In the genomic region with DNA sequence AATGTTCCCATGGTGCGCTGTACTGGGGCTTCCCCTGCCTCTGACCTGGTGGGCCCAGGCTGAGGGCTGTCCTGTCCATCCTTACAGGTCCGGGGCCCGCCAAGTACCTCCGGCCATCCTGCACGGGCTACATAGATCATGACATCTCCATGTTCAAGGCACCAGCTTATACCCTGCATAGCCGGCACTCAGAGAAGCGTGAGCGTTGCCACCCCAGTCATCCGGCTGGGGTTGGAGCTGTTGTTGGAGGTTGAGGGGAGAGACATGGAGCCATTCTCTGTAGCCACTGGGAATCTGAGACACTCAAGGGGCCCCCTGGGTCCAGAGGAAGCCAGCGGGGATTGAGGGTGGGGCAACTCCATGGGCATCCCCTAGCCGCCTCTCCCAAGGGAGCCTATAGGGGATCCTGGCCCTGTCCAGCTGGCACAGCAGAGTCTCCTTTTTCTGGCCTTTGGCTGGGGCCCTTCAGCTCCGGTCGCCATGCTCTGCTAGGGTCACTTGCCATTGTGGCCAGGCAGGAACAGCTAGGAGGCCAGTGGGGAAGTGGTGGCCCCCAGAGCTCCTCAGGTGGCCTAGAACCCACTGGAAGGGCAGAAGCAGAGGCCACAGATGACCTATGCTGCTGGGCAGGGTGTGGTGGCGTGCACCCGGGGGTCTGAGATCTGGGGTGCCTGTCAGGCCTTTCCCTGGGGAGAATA, we compare ENCODE assay signal across 29 cellular contexts. TPM values are rescaled to one million over a fixed set of nuclear protein-coding genes. Genes with fewer than 3 reads are reported as not detected.
DNase-seq lines count a peak whose midpoint lies in the region; ATAC-seq, FAIRE-seq and TF ChIP-seq lines count a peak whose summit lies in the region.
"Had no signal": no experiment of that assay in that cellular context is flagged by ENCODE, and none has a peak within 500 bp of the region (broad histone marks: within the 10 kb centered on the region; RNA-seq: fewer than 3 reads in every experiment).

No MANE protein-coding gene starts in this region.

- H3F3A ChIP-seq in neural progenitor cell (ENCODE audit: low read depth): no peaks in the 10 kb centered on the region

- H3K4me1 Mint-ChIP-seq in dendritic cell treated with granulocyte-macrophage colony-stimulating factor and Interleukin-4, amounts not matched to agents 40 ng/mL and 50 ng/mL, for 4 days (ENCODE audit: low read depth): peaks cover 17% of the 10 kb centered on the region
- peaks cover 27% of the 10 kb centered on the region for H3K4me1 Mint-ChIP-seq in neural progenitor cell

- TF ChIP-seq CTCF in left ventricle myocardium inferior (IDR thresholded peaks at IDR 0.05; ENCODE audit: borderline replicate concordance) (no peak), neural progenitor cell (IDR thresholded peaks at IDR 0.05) (no peak), upper lobe of right lung (IDR thresholded peaks at IDR 0.05) (no peak)

- H3K4me2 ChIP-seq in neural progenitor cell: no peak overlapping the region
- H3K4me2 ChIP-seq: hepatocyte had no signal

- H3K4me3 ChIP-seq in left ventricle myocardium inferior (no peak overlapping the region), neural progenitor cell (no peak overlapping the region), upper lobe of right lung (no peak overlapping the region)
- H3K4me3 ChIP-seq: hepatocyte, skin epidermis, testis, vagina had no signal

- H3K27ac ChIP-seq in left ventricle myocardium inferior (replicated peaks) (no peak overlapping the region), neural progenitor cell (no peak overlapping the region), upper lobe of right lung (no peak overlapping the region)
- H3K27ac ChIP-seq: testis, vagina had no signal

- DNase-seq in left ventricle myocardium superior: peak; percentile 27
- DNase-seq in left ventricle myocardium inferior: no peak
- DNase-seq in neural progenitor cell (ENCODE audit: low spot score): no peak
- DNase-seq in upper lobe of right lung: peak; percentile 49
- DNase-seq in NCI-H526 treated with DMSO at 0.1 percent for 48 hours (lab: John Stamatoyannopoulos, UW): no peak
- DNase-seq in HTR-8/SVneo (ENCODE audit: insufficient read length, low spot score): no peak
- DNase-seq in superior temporal gyrus (ENCODE audit: extremely low spot score): no peak
- DNase-seq: activated CD8-positive, alpha-beta T cell treated with anti-CD3 and anti-CD28 coated beads, Interleukin-2, amount 10 ng/mL, durations not matched to agents 7 days and 5 days; activated naive CD8-positive, alpha-beta T cell treated with anti-CD3 and anti-CD28 coated beads for 36 hours; anterior cingulate cortex; DMS153; effector CD4-positive, alpha-beta T cell; GOT3; NCI-H146; NCI-H345; occipital lobe; SIG-M5; stimulated activated CD4-positive, alpha-beta T cell treated with anti-CD3 and anti-CD28 coated beads, Interleukin-1b, Interleukin-23, amount 100 ng/mL, for 48 hours; stimulated activated naive CD4-positive, alpha-beta T cell treated with Interleukin-2 at 50 U/mL for 16 hours; T-helper 9 cell; testis had no signal

- H3K4me1 ChIP-seq in left ventricle myocardium inferior: peaks cover 28% of the 10 kb centered on the region
- H3K4me1 ChIP-seq in neural progenitor cell: no peaks in the 10 kb centered on the region
- peaks cover 7% of the 10 kb centered on the region for H3K4me1 ChIP-seq in upper lobe of right lung

- ATAC-seq in left ventricle myocardium superior (no peak), upper lobe of right lung (no peak)
- ATAC-seq: activated CD8-positive, alpha-beta T cell treated with anti-CD3 and anti-CD28 coated beads, Interleukin-2, amount 10 ng/mL, durations not matched to agents 7 days and 5 days; Panc1 had no signal

- intact Hi-C loops in left ventricle myocardium superior (cut with micrococcal nuclease): no loop called here
- intact Hi-C loops in left ventricle myocardium inferior (cut with micrococcal nuclease): no loop called here
- intact Hi-C loops in dendritic cell treated with granulocyte-macrophage colony-stimulating factor and Interleukin-4, amounts not matched to agents 40 ng/mL and 50 ng/mL, for 4 days (cut with micrococcal nuclease): no loop called here
- intact Hi-C loops in upper lobe of right lung (cut with DNase I): no loop called here

- no peak overlapping the region for H2AFZ ChIP-seq in neural progenitor cell (replicated peaks)

- no peaks in the 10 kb centered on the region for H3K9me3 Mint-ChIP-seq in dendritic cell treated with granulocyte-macrophage colony-stimulating factor and Interleukin-4, amounts not matched to agents 40 ng/mL and 50 ng/mL, for 4 days
- H3K9me3 Mint-ChIP-seq in neural progenitor cell: no peaks in the 10 kb centered on the region
- H3K9me3 Mint-ChIP-seq: activated naive CD8-positive, alpha-beta T cell treated with anti-CD3 and anti-CD28 coated beads for 36 hours; activated T-helper 2 cell treated with anti-CD3 and anti-CD28 coated beads, Interferon-gamma antibody, Interleukin-2, Interleukin-4, amounts not matched to agents 10 μg/mL and 5 μg/mL and 100 μg/mL, durations not matched to agents 14 hours and 24 hours and 36 hours had no signal

- H3K9me3 ChIP-seq in left ventricle myocardium inferior (replicated peaks): no peaks in the 10 kb centered on the region
- H3K9me3 ChIP-seq in neural progenitor cell (ENCODE audit: low read depth): no peaks in the 10 kb centered on the region
- no peaks in the 10 kb centered on the region for H3K9me3 ChIP-seq in upper lobe of right lung
- H3K9me3 ChIP-seq: testis, vagina had no signal

- no peaks in the 10 kb centered on the region for H3K36me3 Mint-ChIP-seq in dendritic cell treated with granulocyte-macrophage colony-stimulating factor and Interleukin-4, amounts not matched to agents 40 ng/mL and 50 ng/mL, for 4 days (ENCODE audit: low read depth)
- no peaks in the 10 kb centered on the region for H3K36me3 Mint-ChIP-seq in neural progenitor cell
- H3K36me3 Mint-ChIP-seq: activated naive CD8-positive, alpha-beta T cell treated with anti-CD3 and anti-CD28 coated beads for 36 hours had no signal

- no peak for FAIRE-seq in HTR-8/SVneo (lab: Jason Lieb, UNC)
- FAIRE-seq: A204.1, bronchial epithelial cell had no signal

- H3K27me3 ChIP-seq in left ventricle myocardium inferior (ENCODE audit: low read depth): no peaks in the 10 kb centered on the region
- H3K27me3 ChIP-seq in neural progenitor cell: peaks cover 3% of the 10 kb centered on the region
- H3K27me3 ChIP-seq in upper lobe of right lung: no peaks in the 10 kb centered on the region
- H3K27me3 ChIP-seq: hepatocyte, testis, vagina had no signal

- no peak overlapping the region for H3K9ac ChIP-seq in neural progenitor cell

- no peaks in the 10 kb centered on the region for H3K79me2 ChIP-seq in neural progenitor cell (ENCODE audit: low read depth)
- H3K79me2 ChIP-seq: hepatocyte had no signal

- H3K4me3 Mint-ChIP-seq in dendritic cell treated with granulocyte-macrophage colony-stimulating factor and Interleukin-4, amounts not matched to agents 40 ng/mL and 50 ng/mL, for 4 days: no peak overlapping the region
- H3K4me3 Mint-ChIP-seq in neural progenitor cell: no peak overlapping the region
- H3K4me3 Mint-ChIP-seq: activated CD8-positive, alpha-beta T cell treated with anti-CD3 and anti-CD28 coated beads, Interleukin-2, amount 10 ng/mL, durations not matched to agents 7 days and 5 days; activated naive CD8-positive, alpha-beta T cell treated with anti-CD3 and anti-CD28 coated beads for 36 hours had no signal

- peaks cover 43% of the 10 kb centered on the region for H3K27me3 Mint-ChIP-seq in dendritic cell treated with granulocyte-macrophage colony-stimulating factor and Interleukin-4, amounts not matched to agents 40 ng/mL and 50 ng/mL, for 4 days
- peaks cover 12% of the 10 kb centered on the region for H3K27me3 Mint-ChIP-seq in neural progenitor cell (ENCODE audit: insufficient read depth, low read depth)

- no peaks in the 10 kb centered on the region for H3K36me3 ChIP-seq in left ventricle myocardium inferior
- H3K36me3 ChIP-seq in neural progenitor cell: no peaks in the 10 kb centered on the region
- no peaks in the 10 kb centered on the region for H3K36me3 ChIP-seq in upper lobe of right lung
- H3K36me3 ChIP-seq: vagina had no signal

- H3K27ac Mint-ChIP-seq in dendritic cell treated with granulocyte-macrophage colony-stimulating factor and Interleukin-4, amounts not matched to agents 40 ng/mL and 50 ng/mL, for 4 days: peak overlapping the region; percentile 70
- H3K27ac Mint-ChIP-seq in neural progenitor cell: peak overlapping the region; percentile 85
- H3K27ac Mint-ChIP-seq: activated CD8-positive, alpha-beta T cell treated with anti-CD3 and anti-CD28 coated beads, Interleukin-2, amount 10 ng/mL, durations not matched to agents 7 days and 5 days; activated naive CD8-positive, alpha-beta T cell treated with anti-CD3 and anti-CD28 coated beads for 36 hours; activated T-helper 2 cell treated with anti-CD3 and anti-CD28 coated beads, Interferon-gamma antibody, Interleukin-2, Interleukin-4, amounts not matched to agents 10 μg/mL and 5 μg/mL and 100 μg/mL, durations not matched to agents 14 hours and 24 hours and 36 hours had no signal

- H4K20me1 ChIP-seq in neural progenitor cell (ENCODE audit: low read depth): no peaks in the 10 kb centered on the region

RNA-seq across cellular contexts. Expression of a gene that starts 12.5 kb away (rescaled TPM):
- 5.2 TPM for total RNA-seq in left ventricle myocardium superior
- 9.1 TPM for total RNA-seq in left ventricle myocardium inferior
- 0.07 and 0.37 TPM in 2 replicates for total RNA-seq in neural progenitor cell (ENCODE audit: low replicate concordance)
- total RNA-seq in upper lobe of right lung: 12.6 TPM
- total RNA-seq: activated CD8-positive, alpha-beta T cell treated with anti-CD3 and anti-CD28 coated beads, Interleukin-2, amount 10 ng/mL, durations not matched to agents 7 days and 5 days; activated naive CD8-positive, alpha-beta T cell treated with anti-CD3 and anti-CD28 coated beads for 36 hours had no signal

Comparison
In these comparisons a context has a peak if more than half of its experiments do, and no peak if none do; other contexts are left out.
1. DNase-seq: peak in left ventricle myocardium superior (single experiment) and upper lobe of right lung (single experiment); none in left ventricle myocardium inferior (single experiment), neural progenitor cell (single experiment), NCI-H526 treated with DMSO at 0.1 percent for 48 hours (single experiment), HTR-8/SVneo (single experiment) and superior temporal gyrus (single experiment).